8 cellular contexts compared by ENCODE assay signal in genomic region chr5:29800752-29801151, GRCh38.
"Had no signal": no experiment of that assay in that cellular context is flagged by ENCODE, and none has a peak within 500 bp of the region (broad histone marks: within the 10 kb centered on the region; RNA-seq: fewer than 3 reads in every experiment).

No MANE protein-coding gene starts in this region.

- H2AFZ ChIP-seq: GM23338 had no signal

- H3K9ac ChIP-seq: KMS-11 had no signal

- H3K4me2 ChIP-seq: GM23338, KMS-11 had no signal

- ATAC-seq: GM23338 had no signal

- H3K27ac ChIP-seq: KMS-11 had no signal

- FAIRE-seq: H54, HTR-8/SVneo had no signal

- H3K4me3 ChIP-seq: GM23338 had no signal

- DNase-seq: H9, HCEC 1CT, Karpas-422, KBM-7 had no signal
